12 cellular contexts compared by ENCODE assay signal in the genomic region with DNA sequence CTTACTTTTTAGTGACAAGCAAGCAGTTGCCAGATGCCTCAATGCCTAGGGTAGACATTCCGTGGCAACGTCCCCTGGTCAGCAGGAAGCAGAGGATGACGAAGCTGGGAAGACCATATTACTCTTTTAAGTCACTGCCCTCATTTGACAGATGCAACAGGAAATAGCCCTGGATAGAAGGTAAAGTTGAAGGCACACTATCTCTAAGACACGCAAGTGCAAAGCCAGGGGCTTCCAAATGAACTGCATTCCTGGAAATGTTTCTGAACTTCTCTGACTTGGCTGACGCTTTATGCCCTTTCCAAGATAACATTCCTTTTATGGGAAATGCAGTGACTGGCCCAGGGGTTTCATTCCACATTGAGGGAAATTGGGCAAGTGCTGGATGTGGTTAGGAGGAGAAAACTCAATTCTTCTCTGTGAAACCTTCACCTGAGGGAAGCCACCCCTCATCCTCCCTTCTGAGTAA. TPM values are rescaled to one million over a fixed set of nuclear protein-coding genes. Genes with fewer than 3 reads are reported as not detected.
DNase-seq lines count a peak whose midpoint lies in the region; ATAC-seq and TF ChIP-seq lines count a peak whose summit lies in the region.
"Had no signal": no experiment of that assay in that cellular context is flagged by ENCODE, and none has a peak within 500 bp of the region (broad histone marks: within the 10 kb centered on the region; RNA-seq: fewer than 3 reads in every experiment).

No MANE protein-coding gene starts in this region.

- H3K9me3 ChIP-seq in CD4-positive, alpha-beta memory T cell (ENCODE audit: control insufficient read depth in 1 of 2, low read length in 2 of 2), result no peaks in the 10 kb centered on the region
- H3K9me3 ChIP-seq in T-helper 17 cell (ENCODE audit: control insufficient read depth, low read length, poor library complexity, severe bottlenecking), result no peaks in the 10 kb centered on the region

- H3K27ac ChIP-seq in CD4-positive, alpha-beta memory T cell (ENCODE audit: low read depth, low read length), result no peak overlapping the region
- H3K27ac ChIP-seq in rectal smooth muscle tissue (ENCODE audit: low read depth, low read length), result peak overlapping the region; percentile 99
- H3K27ac ChIP-seq: SK-N-MC had no signal

- H3K4me1 ChIP-seq in CD4-positive, alpha-beta memory T cell (ENCODE audit: insufficient read depth, low read length), result no peaks in the 10 kb centered on the region
- peaks cover 56% of the 10 kb centered on the region for H3K4me1 ChIP-seq in rectal smooth muscle tissue (ENCODE audit: control insufficient read depth, insufficient read depth, low read length)

- ATAC-seq in T-helper 17 cell, result no peak

- H3K27me3 ChIP-seq in CD4-positive, alpha-beta memory T cell (ENCODE audit: insufficient read depth, low read length), result no peaks in the 10 kb centered on the region
- no peaks in the 10 kb centered on the region for H3K27me3 ChIP-seq in rectal smooth muscle tissue (ENCODE audit: control insufficient read depth, insufficient read depth, low read length)

- POLR2A ChIA-PET in CD4-positive, alpha-beta memory T cell (lab: Charles Lee; ENCODE audit: partially characterized antibody), result no interaction called here

- intact Hi-C loops in CD4-positive, alpha-beta memory T cell (cut with micrococcal nuclease), result no loop called here

- no peak overlapping the region for H3K4me3 Mint-ChIP-seq in CD4-positive, alpha-beta memory T cell
- no peak overlapping the region for H3K4me3 Mint-ChIP-seq in T-helper 17 cell

- no peak for TF ChIP-seq CTCF in fibroblast of the aortic adventitia (IDR thresholded peaks at IDR 0.05; ENCODE audit: insufficient read depth, low read length)

- H3K27ac Mint-ChIP-seq in CD4-positive, alpha-beta memory T cell, result peak overlapping the region in 5 of 7 donors; percentile 13 to 81 (median 52)
- peak overlapping the region; percentile 63 for H3K27ac Mint-ChIP-seq in T-helper 17 cell

- H3K9me3 Mint-ChIP-seq in CD4-positive, alpha-beta memory T cell, result no peaks in the 10 kb centered on the region

- H3K36me3 ChIP-seq in CD4-positive, alpha-beta memory T cell (ENCODE audit: insufficient read depth, low read length), result peaks cover 82% of the 10 kb centered on the region
- H3K36me3 ChIP-seq in rectal smooth muscle tissue (ENCODE audit: control insufficient read depth, insufficient read depth, low read length), result peaks cover 36% of the 10 kb centered on the region

- peaks cover 66 to 80% of the 10 kb centered on the region in 2 donors for H3K36me3 Mint-ChIP-seq in CD4-positive, alpha-beta memory T cell
- peaks cover 20% of the 10 kb centered on the region for H3K36me3 Mint-ChIP-seq in T-helper 17 cell (ENCODE audit: low read depth)

- CTCF ChIA-PET in CD4-positive, alpha-beta memory T cell (lab: Charles Lee; ENCODE audit: partially characterized antibody), result interaction anchor here (6.0 kb wide), 1 partner anchor 9 kb away, joined by 30 read pairs; no protein-coding TSS in a partner anchor

- H3K9ac ChIP-seq in rectal smooth muscle tissue (ENCODE audit: low read length), result no peak overlapping the region

- H3K27me3 Mint-ChIP-seq in CD4-positive, alpha-beta memory T cell, result no peaks in the 10 kb centered on the region
- H3K27me3 Mint-ChIP-seq in T-helper 17 cell, result no peaks in the 10 kb centered on the region

- DNase-seq in CD4-positive, alpha-beta memory T cell, result no peak
- DNase-seq in T-helper 17 cell (no peak), fibroblast of the aortic adventitia (ENCODE audit: low read depth) (peak; percentile 99), COLO668 (lab: John Stamatoyannopoulos, UW; ENCODE audit: unreplicated experiment) (no peak), mesenteric fat pad (ENCODE audit: low spot score) (no peak), midbrain (lab: John Stamatoyannopoulos, UW) (no peak)
- no peak for DNase-seq in activated CD4-positive, CD25-positive, alpha-beta regulatory T cell (lab: John Stamatoyannopoulos, UW)
- DNase-seq: H7; NCI-H69; stimulated activated CD8-positive, alpha-beta memory T cell treated with anti-CD3 and anti-CD28 coated beads, Interleukin-4, amount 100 ng/mL, for 48 hours had no signal

- no peak overlapping the region for H3K4me3 ChIP-seq in CD4-positive, alpha-beta memory T cell (ENCODE audit: low read length in 2 of 2)
- H3K4me3 ChIP-seq in fibroblast of the aortic adventitia (ENCODE audit: low read depth, low read length) (no peak overlapping the region), rectal smooth muscle tissue (ENCODE audit: low read length) (no peak overlapping the region)
- H3K4me3 ChIP-seq: SK-N-MC had no signal

- peaks cover 0 to 6% (median 4%) of the 10 kb centered on the region in 4 donors for H3K4me1 Mint-ChIP-seq in CD4-positive, alpha-beta memory T cell
- H3K4me1 Mint-ChIP-seq in T-helper 17 cell, result peaks cover 18% of the 10 kb centered on the region

RNA-seq across cellular contexts. Expression of a gene that starts 14.7 kb away (rescaled TPM):
- total RNA-seq in CD4-positive, alpha-beta memory T cell, result 100 to 1,000 TPM; 300 to 325 TPM
- polyA plus RNA-seq in CD4-positive, alpha-beta memory T cell, result 10 to 100 TPM; 33.3 to 84.2 TPM
- 100 to 1,000 TPM; 312 to 355 TPM for total RNA-seq in T-helper 17 cell
- 42.6 and 46.3 TPM in 2 replicates for total RNA-seq in fibroblast of the aortic adventitia (ENCODE audit: low replicate concordance)
- 68.1 TPM for total RNA-seq in mesenteric fat pad

RNA-seq across cellular contexts. Expression of a gene that starts 15.3 kb away (rescaled TPM):
- 10 to 100 TPM; 41.8 to 50.1 TPM for total RNA-seq in CD4-positive, alpha-beta memory T cell
- 10 to 100 TPM; 20.7 to 45.0 TPM for polyA plus RNA-seq in CD4-positive, alpha-beta memory T cell
- total RNA-seq in T-helper 17 cell (10 to 100 TPM; 20.1 to 24.4 TPM), fibroblast of the aortic adventitia (ENCODE audit: low replicate concordance) (15.4 and 19.3 TPM in 2 replicates), mesenteric fat pad (21.9 TPM)

RNA-seq across cellular contexts. Expression of a gene that starts 18.0 kb away (rescaled TPM):
- 10 to 100 TPM; 17.7 to 19.7 TPM for total RNA-seq in CD4-positive, alpha-beta memory T cell
- polyA plus RNA-seq in CD4-positive, alpha-beta memory T cell, result under 1 TPM; 0.15 to 0.36 TPM
- 1 to 10 TPM; 8.7 to 9.6 TPM for total RNA-seq in T-helper 17 cell
- total RNA-seq in fibroblast of the aortic adventitia (ENCODE audit: low replicate concordance), result 369 and 631 TPM in 2 replicates
- total RNA-seq in mesenteric fat pad, result 923 TPM

RNA-seq across cellular contexts. Expression of a gene that starts 38.6 kb away (rescaled TPM):
- total RNA-seq in CD4-positive, alpha-beta memory T cell, result 10 to 100 TPM; 60.2 to 67.3 TPM
- polyA plus RNA-seq in CD4-positive, alpha-beta memory T cell, result 1 to 10 TPM; 2.1 to 4.1 TPM
- total RNA-seq in T-helper 17 cell (100 to 1,000 TPM; 106 to 118 TPM), fibroblast of the aortic adventitia (ENCODE audit: low replicate concordance) (8.6 and 12.9 TPM in 2 replicates), mesenteric fat pad (226 TPM)

Comparison
In these comparisons a context has a peak if more than half of its experiments do, and no peak if none do; other contexts are left out.
1. RNA of a gene that starts 18.0 kb away (total RNA-seq): 923 TPM in mesenteric fat pad (single experiment) and 369 to 631 TPM in fibroblast of the aortic adventitia; 17.7 to 19.7 TPM in CD4-positive, alpha-beta memory T cell and 8.7 to 9.6 TPM in T-helper 17 cell; every median in the first group is over 10 times any median in the second.